In genomic region chr9:93501406-93501805, GRCh38 we compare ENCODE assay signal across 9 cellular contexts. TPM values are rescaled to one million over a fixed set of nuclear protein-coding genes. Genes with fewer than 3 reads are reported as not detected.
DNase-seq lines count a peak whose midpoint lies in the region; ATAC-seq, FAIRE-seq and TF ChIP-seq lines count a peak whose summit lies in the region.
"Had no signal": no experiment of that assay in that cellular context is flagged by ENCODE, and none has a peak within 500 bp of the region (broad histone marks: within the 10 kb centered on the region; RNA-seq: fewer than 3 reads in every experiment).

No MANE protein-coding gene starts in this region.

- peak overlapping the region; percentile 40 to 61 (median 41) for H3K4me3 ChIP-seq in skeletal muscle tissue (ENCODE audit: low read length in 3 of 3)

- no peaks in the 10 kb centered on the region for H3K27me3 Mint-ChIP-seq in activated CD4-positive, alpha-beta memory T cell treated with anti-CD3 and anti-CD28 coated beads, Interleukin-2, amount 10 ng/mL, durations not matched to agents 7 days and 5 days

- no peak for ATAC-seq in HG03342 (IDR thresholded peaks at IDR 0.05; ENCODE audit: unreplicated experiment)
- no peak for ATAC-seq in GM18861 (IDR thresholded peaks at IDR 0.05; ENCODE audit: unreplicated experiment)

- H3K9me3 Mint-ChIP-seq in activated CD4-positive, alpha-beta memory T cell treated with anti-CD3 and anti-CD28 coated beads, Interleukin-2, amount 10 ng/mL, durations not matched to agents 7 days and 5 days = no peaks in the 10 kb centered on the region

- POLR2A ChIA-PET in activated CD4-positive, alpha-beta memory T cell treated with anti-CD3 and anti-CD28 coated beads, Interleukin-2, amount 10 ng/mL, durations not matched to agents 7 days and 5 days (lab: Charles Lee) = interaction anchor here (0.9 to 2.5 kb wide), 4 partner anchors 11 to 38 kb away, joined by 3 to 6 read pairs (median 4); no protein-coding TSS in a partner anchor

- no peaks in the 10 kb centered on the region for H3K27me3 ChIP-seq in skeletal muscle tissue (ENCODE audit: control insufficient read depth in 3 of 3, insufficient read depth in 3 of 3, low read length in 3 of 3)

- H3K4me1 ChIP-seq in skeletal muscle tissue (ENCODE audit: control insufficient read depth in 3 of 3, insufficient read depth in 3 of 3, low read length in 3 of 3) = peaks cover 0 to 21% (median 11%) of the 10 kb centered on the region in 3 donors

- peak overlapping the region; percentile 48 for H3K27ac ChIP-seq in skeletal muscle tissue (ENCODE audit: low read depth, low read length)

- H3K9ac ChIP-seq in skeletal muscle tissue (ENCODE audit: low read depth in 1 of 3, low read length in 3 of 3) = peak overlapping the region in 1 of 3 donors; percentile 2

- H3K9me3 ChIP-seq in skeletal muscle tissue (ENCODE audit: control insufficient read depth in 3 of 3, low read length in 3 of 3) = no peaks in the 10 kb centered on the region

- H3K36me3 Mint-ChIP-seq in activated CD4-positive, alpha-beta memory T cell treated with anti-CD3 and anti-CD28 coated beads, Interleukin-2, amount 10 ng/mL, durations not matched to agents 7 days and 5 days (ENCODE audit: low read depth) = peaks cover 70% of the 10 kb centered on the region

- FAIRE-seq in H54 (lab: Jason Lieb, UNC) = peak; percentile 87

- peaks cover 16 to 34% (median 24%) of the 10 kb centered on the region in 3 donors for H3K36me3 ChIP-seq in skeletal muscle tissue (ENCODE audit: control insufficient read depth in 3 of 3, insufficient read depth in 3 of 3, low read length in 3 of 3)

- H3K4me3 Mint-ChIP-seq in activated CD4-positive, alpha-beta memory T cell treated with anti-CD3 and anti-CD28 coated beads, Interleukin-2, amount 10 ng/mL, durations not matched to agents 7 days and 5 days = peak overlapping the region; percentile 78

- TF ChIP-seq POLR2A in H54 (IDR thresholded peaks at IDR 0.05; ENCODE audit: low read depth, low read length) = no peak

- H3K4me1 Mint-ChIP-seq in activated CD4-positive, alpha-beta memory T cell treated with anti-CD3 and anti-CD28 coated beads, Interleukin-2, amount 10 ng/mL, durations not matched to agents 7 days and 5 days = peaks cover 49% of the 10 kb centered on the region

- peak overlapping the region; percentile 84 for H3K27ac Mint-ChIP-seq in activated CD4-positive, alpha-beta memory T cell treated with anti-CD3 and anti-CD28 coated beads, Interleukin-2, amount 10 ng/mL, durations not matched to agents 7 days and 5 days

- CTCF ChIA-PET in activated CD4-positive, alpha-beta memory T cell treated with anti-CD3 and anti-CD28 coated beads, Interleukin-2, amount 10 ng/mL, durations not matched to agents 7 days and 5 days (lab: Charles Lee) = no interaction called here

- no peak for DNase-seq in H54 (ENCODE audit: insufficient read length, low spot score)
- DNase-seq in activated CD4-positive, alpha-beta memory T cell treated with anti-CD3 and anti-CD28 coated beads, Interleukin-2, amount 10 ng/mL, durations not matched to agents 7 days and 5 days = no peak
- DNase-seq in foreskin melanocyte = peak; percentile 10
- no peak for DNase-seq in stimulated activated CD8-positive, alpha-beta memory T cell treated with anti-CD3 and anti-CD28 coated beads, Interleukin-4, amount 100 ng/mL, for 48 hours
- DNase-seq in iPS-NIHi11 (ENCODE audit: low spot score) = no peak
- DNase-seq: Kasumi-1 had no signal

RNA-seq across cellular contexts. Expression of gene FAM120AOS, which starts 48.0 kb away (rescaled TPM):
- 10 to 100 TPM; 41.4 to 43.1 TPM for total RNA-seq in activated CD4-positive, alpha-beta memory T cell treated with anti-CD3 and anti-CD28 coated beads, Interleukin-2, amount 10 ng/mL, durations not matched to agents 7 days and 5 days
- total RNA-seq in skeletal muscle tissue = 24.5 TPM

RNA-seq across cellular contexts. Expression of gene FAM120A, which starts 49.9 kb away (rescaled TPM):
- 100 to 1,000 TPM; 133 to 138 TPM for total RNA-seq in activated CD4-positive, alpha-beta memory T cell treated with anti-CD3 and anti-CD28 coated beads, Interleukin-2, amount 10 ng/mL, durations not matched to agents 7 days and 5 days
- 111 TPM for total RNA-seq in skeletal muscle tissue
